ENCODE assay signal across 8 cellular contexts in the genomic region with DNA sequence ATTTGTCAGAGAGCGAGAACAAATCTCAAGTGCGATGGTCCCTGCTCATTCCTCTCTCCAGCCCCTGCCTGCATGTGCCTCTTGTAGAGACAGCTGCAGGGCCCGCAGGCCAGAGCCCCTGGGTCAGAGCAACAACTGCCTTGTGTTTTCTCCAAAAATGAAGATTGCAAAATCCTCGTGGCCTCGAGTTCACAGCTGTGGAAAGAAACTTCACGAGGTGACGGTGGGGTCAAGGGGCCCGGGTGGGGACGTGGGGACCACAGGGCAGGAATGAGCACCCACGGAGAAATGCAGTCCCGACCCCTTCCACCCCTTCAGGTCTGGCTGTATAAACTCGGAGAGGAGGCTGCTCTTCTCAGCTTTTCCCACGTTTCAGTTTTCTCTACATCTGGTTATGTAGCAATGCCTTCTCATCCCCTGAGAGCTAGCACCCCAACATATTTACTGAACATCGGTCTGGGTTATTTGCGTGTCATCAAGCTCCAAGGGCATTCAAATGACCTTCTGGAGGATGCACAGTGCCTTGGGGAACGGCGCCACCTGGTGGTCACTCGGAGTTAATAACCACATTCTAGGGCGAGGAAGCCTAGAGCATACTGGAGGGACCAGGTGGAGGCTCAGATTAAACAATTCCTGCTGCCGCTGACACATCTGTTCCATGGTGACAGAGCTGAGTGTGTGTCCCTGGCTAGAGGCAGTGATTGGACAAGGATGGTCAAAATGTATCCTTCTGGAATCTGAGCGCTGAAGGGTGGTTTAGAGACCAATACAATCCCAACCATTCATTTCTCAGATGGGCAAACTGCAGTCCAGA.
DNase-seq lines count a peak whose midpoint lies in the region; ATAC-seq, FAIRE-seq and TF ChIP-seq lines count a peak whose summit lies in the region.

No MANE protein-coding gene starts in this region.

- FAIRE-seq in D721Med (lab: Jason Lieb, UNC), result peak; percentile 75

- no peaks in the 10 kb centered on the region for H3K36me3 ChIP-seq in OCI-LY1 (ENCODE audit: insufficient read depth, low read length)

- H3K79me2 ChIP-seq in OCI-LY1 (ENCODE audit: insufficient read depth, low read length), result no peaks in the 10 kb centered on the region

- H3K27ac Mint-ChIP-seq in natural killer cell, result no peak overlapping the region

- H3K27me3 Mint-ChIP-seq in natural killer cell (ENCODE audit: low read depth in 2 of 2), result peaks cover 0 to 5% of the 10 kb centered on the region in 2 donors

- H3K4me2 ChIP-seq in OCI-LY1 (ENCODE audit: low read length), result no peak overlapping the region

- no peaks in the 10 kb centered on the region for H4K20me1 ChIP-seq in OCI-LY1 (ENCODE audit: insufficient read depth, low read length)

- DNase-seq in D721Med (ENCODE audit: insufficient read length, low spot score) (peak; percentile 58), HT-29 (ENCODE audit: low spot score) (peak; percentile 65), activated T-cell treated with anti-CD3 and anti-CD28 coated beads for 48 hours (ENCODE audit: low read depth) (peak; percentile 51), fibroblast of gingiva (ENCODE audit: low read depth) (peak; percentile 36), natural killer cell (peak; percentile 74)
- DNase-seq in stimulated activated naive CD4-positive, alpha-beta T cell (lab: John Stamatoyannopoulos, UW), result peak; percentile 19 to 77 (median 41)

- no peak overlapping the region for H3K9ac ChIP-seq in OCI-LY1 (ENCODE audit: low read length)

- peaks cover 5% of the 10 kb centered on the region for H3K4me1 ChIP-seq in OCI-LY1 (ENCODE audit: insufficient read depth, low read length, severe bottlenecking)

- H2AFZ ChIP-seq in OCI-LY1 (ENCODE audit: low read length), result no peak overlapping the region

- peak; percentile 89 for TF ChIP-seq CTCF in D721Med (IDR thresholded peaks at IDR 0.05; ENCODE audit: insufficient read depth, missing control alignments)
- TF ChIP-seq CTCF in OCI-LY1 (IDR thresholded peaks at IDR 0.05; ENCODE audit: low read length), result peak; percentile 94
- peak; percentile 95 for TF ChIP-seq CTCF in natural killer cell (IDR thresholded peaks at IDR 0.05)

- H3F3A ChIP-seq in OCI-LY1 (ENCODE audit: insufficient read depth, low read length), result no peaks in the 10 kb centered on the region

- no peaks in the 10 kb centered on the region for H3K27me3 ChIP-seq in OCI-LY1 (ENCODE audit: insufficient read depth, low read length)

- H3K9me3 Mint-ChIP-seq in natural killer cell, result no peaks in the 10 kb centered on the region

- H3K9me3 ChIP-seq in OCI-LY1 (ENCODE audit: low read length), result no peaks in the 10 kb centered on the region

- no peak overlapping the region for H3K27ac ChIP-seq in OCI-LY1 (ENCODE audit: low read depth, low read length, poor library complexity, severe bottlenecking)

- intact Hi-C loops in natural killer cell (cut with micrococcal nuclease), result loop anchor here (1.0 to 2.0 kb wide), 6 partner anchors 144 to 1120 kb away; a partner anchor contains a TSS

- H3K36me3 Mint-ChIP-seq in natural killer cell, result no peaks in the 10 kb centered on the region

- no peak overlapping the region for H3K4me3 ChIP-seq in OCI-LY1 (ENCODE audit: low read depth, low read length, poor library complexity, severe bottlenecking)

- no peaks in the 10 kb centered on the region for H3K9me2 ChIP-seq in OCI-LY1 (ENCODE audit: low read depth, low read length)

- ATAC-seq in GM21367 (IDR thresholded peaks at IDR 0.05; ENCODE audit: unreplicated experiment) (peak; percentile 95), natural killer cell (peak; percentile 85 to 95 (median 89))

- no peaks in the 10 kb centered on the region for H3K4me1 Mint-ChIP-seq in natural killer cell

- H3K4me3 Mint-ChIP-seq in natural killer cell, result no peak overlapping the region
